ENCODE assay signal across 1 cellular context in genomic region chr1:161766102-161766981, GRCh38.
TF ChIP-seq lines count a peak whose summit lies in the region.

Gene ATF6, plus strand, starts transcription at chr1:161766320. Its CDS starts 41 bp downstream, at chr1:161766361.

TF ChIP-seq in HepG2, 621 proteins besides CTCF, POLR2A, EP300 and RAD21 (continued from another document and continues in another):
- TF ChIP-seq ZBTB33 (CRISPR knock-in tag; IDR thresholded peaks at IDR 0.05) (peak; percentile 76), ZNF713 (CRISPR knock-in tag; IDR thresholded peaks at IDR 0.05) (no peak), KLF16 (CRISPR knock-in tag; IDR thresholded peaks at IDR 0.05) (peak in 1 of 2 experiments; percentile 92; a peak in 2 of 4 replicates), RFXAP (CRISPR knock-in tag; IDR thresholded peaks at IDR 0.05; ENCODE audit: borderline replicate concordance) (0 out of 2 replicates have a peak, but pooled peaks have one; percentile 39), GATAD2A (CRISPR knock-in tag; IDR thresholded peaks at IDR 0.05) (peak; percentile 85), ZFP91 (CRISPR knock-in tag; IDR thresholded peaks at IDR 0.05; ENCODE audit: borderline replicate concordance) (peak; percentile 46; the same call in 1 of the 2 replicates), NKX3-1 (CRISPR knock-in tag; IDR thresholded peaks at IDR 0.05) (no peak), ZNF792 (CRISPR knock-in tag; IDR thresholded peaks at IDR 0.05) (peak; percentile 15; the same call in 1 of the 2 replicates), SP2 (CRISPR knock-in tag; IDR thresholded peaks at IDR 0.05) (no peak), DBP (CRISPR knock-in tag; IDR thresholded peaks at IDR 0.05; ENCODE audit: not compliant biosample characterization) (no peak), ZNF18 (CRISPR knock-in tag; IDR thresholded peaks at IDR 0.05; ENCODE audit: insufficient replicate concordance) (peak; percentile 58), MXD4 (CRISPR knock-in tag; IDR thresholded peaks at IDR 0.05) (peak; percentile 33; the same call in 1 of the 2 replicates), GRHL1 (CRISPR knock-in tag; conservative IDR thresholded peaks at IDR 0.05) (no peak), ZNF225 (CRISPR knock-in tag; IDR thresholded peaks at IDR 0.05) (no peak), REST (IDR thresholded peaks at IDR 0.05; ENCODE audit: borderline replicate concordance in 1 of 2, low read depth in 1 of 2, low read length in 2 of 2) (peak in 1 of 2 experiments; percentile 78; a peak in 2 of 4 replicates), FOXJ3 (CRISPR knock-in tag; IDR thresholded peaks at IDR 0.05; ENCODE audit: borderline replicate concordance) (peak; percentile 43; the same call in 1 of the 2 replicates), SMAD3 (CRISPR knock-in tag; IDR thresholded peaks at IDR 0.05) (peak; percentile 67; the same call in 1 of the 2 replicates), MEIS1 (CRISPR knock-in tag; IDR thresholded peaks at IDR 0.05; ENCODE audit: borderline replicate concordance) (peak; percentile 77; the same call in 1 of the 2 replicates), ETS1 (CRISPR knock-in tag; IDR thresholded peaks at IDR 0.05) (no peak), ZNF704 (CRISPR knock-in tag; IDR thresholded peaks at IDR 0.05; ENCODE audit: borderline replicate concordance) (0 out of 2 replicates have a peak, but pooled peaks have one; percentile 69), SRY (CRISPR knock-in tag; IDR thresholded peaks at IDR 0.05) (no peak), SRSF1 (optimal IDR thresholded peaks at IDR 0.05; ENCODE audit: low read depth, low read length) (no peak), ATAD3A (CRISPR knock-in tag; IDR thresholded peaks at IDR 0.05) (no peak), ZBTB38 (CRISPR knock-in tag; IDR thresholded peaks at IDR 0.05) (peak; percentile 53; the same call in 1 of the 2 replicates), ZNF260 (CRISPR knock-in tag; IDR thresholded peaks at IDR 0.05; ENCODE audit: borderline replicate concordance, low read depth) (no peak), SCMH1 (CRISPR knock-in tag; IDR thresholded peaks at IDR 0.05; ENCODE audit: borderline replicate concordance) (no peak), ZBTB7B (CRISPR knock-in tag; IDR thresholded peaks at IDR 0.05) (peak; percentile 65; the same call in 1 of the 2 replicates), HMGA1 (CRISPR knock-in tag; conservative IDR thresholded peaks at IDR 0.05) (no peak), ZNF232 (CRISPR knock-in tag; IDR thresholded peaks at IDR 0.05; ENCODE audit: borderline replicate concordance) (no peak; the same call in 1 of the 2 replicates), ZNF616 (CRISPR knock-in tag; IDR thresholded peaks at IDR 0.05; ENCODE audit: low read depth) (no peak), ZMYM4 (CRISPR knock-in tag; IDR thresholded peaks at IDR 0.05) (peak; percentile 92), FOXO1 (CRISPR knock-in tag; IDR thresholded peaks at IDR 0.05) (peak; percentile 52), JARID2 (CRISPR knock-in tag; IDR thresholded peaks at IDR 0.05; ENCODE audit: insufficient replicate concordance) (no peak), SNRNP70 (IDR thresholded peaks at IDR 0.05; ENCODE audit: low read depth, low read length) (no peak), ZNF326 (CRISPR knock-in tag; IDR thresholded peaks at IDR 0.05; ENCODE audit: borderline replicate concordance) (no peak), HOXA3 (CRISPR knock-in tag; IDR thresholded peaks at IDR 0.05) (peak; percentile 98), SMARCC2 (IDR thresholded peaks at IDR 0.05) (no peak), BRD4 (CRISPR knock-in tag; IDR thresholded peaks at IDR 0.05) (no peak), EED (CRISPR knock-in tag; IDR thresholded peaks at IDR 0.05) (no peak), SMARCE1 (IDR thresholded peaks at IDR 0.05; ENCODE audit: borderline replicate concordance) (no peak), NCOA5 (CRISPR knock-in tag; IDR thresholded peaks at IDR 0.05) (no peak), ATM (IDR thresholded peaks at IDR 0.05; ENCODE audit: borderline replicate concordance) (no peak), ESRRA (CRISPR knock-in tag; IDR thresholded peaks at IDR 0.05; ENCODE audit: low read depth) (no peak), NFRKB (IDR thresholded peaks at IDR 0.05) (no peak), ARID3A (IDR thresholded peaks at IDR 0.05; ENCODE audit: low read depth, low read length) (peak; percentile 78; the same call in 1 of the 2 replicates), MTERF4 (CRISPR knock-in tag; IDR thresholded peaks at IDR 0.05) (no peak)
